Comparison of ENCODE assay signal across 7 cellular contexts in the genomic region with DNA sequence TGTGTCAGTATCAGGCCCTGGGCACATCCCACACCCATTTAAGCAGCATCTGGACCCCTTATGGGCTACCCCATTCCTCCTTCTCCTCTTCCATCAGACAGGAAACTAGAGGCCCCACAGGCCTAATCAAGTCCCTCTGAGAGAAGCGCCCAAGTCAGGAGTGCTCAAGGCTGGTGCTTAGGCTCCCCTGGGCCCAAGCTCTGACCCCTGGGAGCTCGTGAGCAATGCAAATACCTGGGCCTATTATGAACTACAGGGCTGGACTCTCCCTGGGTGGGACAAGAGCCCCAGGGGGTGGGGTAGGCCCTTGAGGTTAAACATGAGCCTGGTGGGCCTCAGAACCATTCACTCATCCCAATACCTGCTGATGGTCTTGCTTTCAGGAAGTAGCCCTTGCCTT. TPM values are rescaled to one million over a fixed set of nuclear protein-coding genes. Genes with fewer than 3 reads are reported as not detected.
"Had no signal": no experiment of that assay in that cellular context is flagged by ENCODE, and none has a peak within 500 bp of the region (broad histone marks: within the 10 kb centered on the region; RNA-seq: fewer than 3 reads in every experiment).

No MANE protein-coding gene starts in this region.

- H3K27ac ChIP-seq: HL-60, KMS-11 had no signal

- H3K4me2 ChIP-seq: KMS-11 had no signal

- H3K9me3 Mint-ChIP-seq: IgD-negative memory B cell had no signal

- H3K4me3 ChIP-seq: K562 had no signal

- H3K9ac ChIP-seq: KMS-11 had no signal

- H3K27ac Mint-ChIP-seq: IgD-negative memory B cell had no signal

- DNase-seq: IMR-90, KBM-7, KG1 had no signal

- H3K4me3 Mint-ChIP-seq: IgD-negative memory B cell had no signal

RNA-seq across cellular contexts. Expression of a gene that starts 57.4 kb away (rescaled TPM):
- total RNA-seq: IMR-90 had no signal
- polyA plus RNA-seq: K562 had no signal
